In genomic region chr11:65524747-65525658, GRCh38 we compare ENCODE assay signal across 1 cellular context.
TF ChIP-seq lines count a peak whose summit lies in the region.

Gene SCYL1 (plus strand): TSS chr11:65525083. CDS start chr11:65525154, 71 bp downstream.

TF ChIP-seq in HepG2, 621 proteins besides CTCF, POLR2A, EP300 and RAD21 (continued from another document and continues in another):
- TF ChIP-seq AKNA (CRISPR knock-in tag; IDR thresholded peaks at IDR 0.05; ENCODE audit: borderline replicate concordance): no peak
- TF ChIP-seq, protein P1, sequence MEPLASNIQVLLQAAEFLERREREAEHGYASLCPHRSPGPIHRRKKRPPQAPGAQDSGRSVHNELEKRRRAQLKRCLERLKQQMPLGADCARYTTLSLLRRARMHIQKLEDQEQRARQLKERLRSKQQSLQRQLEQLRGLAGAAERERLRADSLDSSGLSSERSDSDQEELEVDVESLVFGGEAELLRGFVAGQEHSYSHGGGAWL (CRISPR knock-in tag; IDR thresholded peaks at IDR 0.05): peak; percentile 78
- peak; percentile 50 for TF ChIP-seq ZNF883 (CRISPR knock-in tag; IDR thresholded peaks at IDR 0.05; ENCODE audit: not compliant biosample characterization)
- TF ChIP-seq IKZF4 (CRISPR knock-in tag; IDR thresholded peaks at IDR 0.05; ENCODE audit: borderline replicate concordance, low read depth, not compliant biosample characterization): peak; percentile 36
- no peak for TF ChIP-seq SNAI1 (CRISPR knock-in tag; IDR thresholded peaks at IDR 0.05; ENCODE audit: borderline replicate concordance)
- no peak for TF ChIP-seq PITX1 (CRISPR knock-in tag; IDR thresholded peaks at IDR 0.05)
- 0 out of 2 replicates have a peak, but pooled peaks have one; percentile 22 for TF ChIP-seq ZNF580 (CRISPR knock-in tag; IDR thresholded peaks at IDR 0.05; ENCODE audit: borderline replicate concordance, low read depth)
- TF ChIP-seq EEA1 (CRISPR knock-in tag; IDR thresholded peaks at IDR 0.05; ENCODE audit: borderline replicate concordance): peak; percentile 46; the same call in 1 of the 2 replicates
- TF ChIP-seq NFKB2 (CRISPR knock-in tag; IDR thresholded peaks at IDR 0.05; ENCODE audit: borderline replicate concordance): peak; percentile 69; the same call in 1 of the 2 replicates
- TF ChIP-seq ZNF782 (CRISPR knock-in tag; IDR thresholded peaks at IDR 0.05; ENCODE audit: borderline replicate concordance): 0 out of 2 replicates have a peak, but pooled peaks have one; percentile 43
- no peak for TF ChIP-seq PHF5A (CRISPR knock-in tag; IDR thresholded peaks at IDR 0.05; ENCODE audit: low read depth, unreplicated experiment)
- TF ChIP-seq, protein P2, sequence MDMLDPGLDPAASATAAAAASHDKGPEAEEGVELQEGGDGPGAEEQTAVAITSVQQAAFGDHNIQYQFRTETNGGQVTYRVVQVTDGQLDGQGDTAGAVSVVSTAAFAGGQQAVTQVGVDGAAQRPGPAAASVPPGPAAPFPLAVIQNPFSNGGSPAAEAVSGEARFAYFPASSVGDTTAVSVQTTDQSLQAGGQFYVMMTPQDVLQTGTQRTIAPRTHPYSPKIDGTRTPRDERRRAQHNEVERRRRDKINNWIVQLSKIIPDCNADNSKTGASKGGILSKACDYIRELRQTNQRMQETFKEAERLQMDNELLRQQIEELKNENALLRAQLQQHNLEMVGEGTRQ (IDR thresholded peaks at IDR 0.05; ENCODE audit: low read depth, low read length): 0 out of 2 replicates have a peak, but pooled peaks have one; percentile 49
- TF ChIP-seq, protein P2 (CRISPR knock-in tag; IDR thresholded peaks at IDR 0.05; ENCODE audit: borderline replicate concordance): peak; percentile 80; the same call in 1 of the 2 replicates
- TF ChIP-seq TOPORS (CRISPR knock-in tag; IDR thresholded peaks at IDR 0.05): 0 out of 2 replicates have a peak, but pooled peaks have one; percentile 46
- peak; percentile 83 for TF ChIP-seq RBFOX2 (IDR thresholded peaks at IDR 0.05; ENCODE audit: low read depth, low read length)
- TF ChIP-seq FOXC1 (CRISPR knock-in tag; IDR thresholded peaks at IDR 0.05; ENCODE audit: borderline replicate concordance): 0 out of 2 replicates have a peak, but pooled peaks have one; percentile 17
- no peak for TF ChIP-seq ZNF670 (CRISPR knock-in tag; IDR thresholded peaks at IDR 0.05; ENCODE audit: borderline replicate concordance)
- TF ChIP-seq TBX3 (IDR thresholded peaks at IDR 0.05; ENCODE audit: borderline replicate concordance): no peak
- peak; percentile 20; the same call in 1 of the 2 replicates for TF ChIP-seq ZNF678 (CRISPR knock-in tag; IDR thresholded peaks at IDR 0.05)
- peak; percentile 89; the same call in 1 of the 2 replicates for TF ChIP-seq YEATS4 (CRISPR knock-in tag; IDR thresholded peaks at IDR 0.05; ENCODE audit: borderline replicate concordance)
- peak; percentile 53 for TF ChIP-seq MXD1 (CRISPR knock-in tag; IDR thresholded peaks at IDR 0.05)
- TF ChIP-seq KDM5A (IDR thresholded peaks at IDR 0.05; ENCODE audit: borderline replicate concordance, low read length): peak; percentile 53; the same call in 1 of the 2 replicates
- TF ChIP-seq MAZ (IDR thresholded peaks at IDR 0.05; ENCODE audit: borderline replicate concordance, low read depth, low read length): no peak
- TF ChIP-seq MAZ (CRISPR knock-in tag; IDR thresholded peaks at IDR 0.05; ENCODE audit: low read depth): 0 out of 2 replicates have a peak, but pooled peaks have one; percentile 62
- TF ChIP-seq ZFP37 (CRISPR knock-in tag; IDR thresholded peaks at IDR 0.05; ENCODE audit: borderline replicate concordance): no peak
- TF ChIP-seq ZNF557 (CRISPR knock-in tag; IDR thresholded peaks at IDR 0.05): no peak
- 0 out of 2 replicates have a peak, but pooled peaks have one; percentile 24 for TF ChIP-seq GATAD1 (CRISPR knock-in tag; IDR thresholded peaks at IDR 0.05)
- no peak for TF ChIP-seq NBN (conservative IDR thresholded peaks at IDR 0.05)
- no peak for TF ChIP-seq ZNF703 (CRISPR knock-in tag; IDR thresholded peaks at IDR 0.05; ENCODE audit: borderline replicate concordance)
- no peak for TF ChIP-seq POGZ (CRISPR knock-in tag; IDR thresholded peaks at IDR 0.05)
- TF ChIP-seq, protein P3, sequence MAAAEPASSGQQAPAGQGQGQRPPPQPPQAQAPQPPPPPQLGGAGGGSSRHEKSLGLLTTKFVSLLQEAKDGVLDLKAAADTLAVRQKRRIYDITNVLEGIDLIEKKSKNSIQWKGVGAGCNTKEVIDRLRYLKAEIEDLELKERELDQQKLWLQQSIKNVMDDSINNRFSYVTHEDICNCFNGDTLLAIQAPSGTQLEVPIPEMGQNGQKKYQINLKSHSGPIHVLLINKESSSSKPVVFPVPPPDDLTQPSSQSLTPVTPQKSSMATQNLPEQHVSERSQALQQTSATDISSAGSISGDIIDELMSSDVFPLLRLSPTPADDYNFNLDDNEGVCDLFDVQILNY (CRISPR knock-in tag; conservative IDR thresholded peaks at IDR 0.05): no peak
- TF ChIP-seq SP2 (CRISPR knock-in tag; IDR thresholded peaks at IDR 0.05): 0 out of 2 replicates have a peak, but pooled peaks have one; percentile 33
- TF ChIP-seq ZNF337 (CRISPR knock-in tag; IDR thresholded peaks at IDR 0.05; ENCODE audit: borderline replicate concordance, low read depth): no peak
- peak; percentile 38; the same call in 1 of the 2 replicates for TF ChIP-seq NR2C2 (CRISPR knock-in tag; IDR thresholded peaks at IDR 0.05; ENCODE audit: borderline replicate concordance)
- peak; percentile 61; the same call in 1 of the 2 replicates for TF ChIP-seq REPIN1 (CRISPR knock-in tag; IDR thresholded peaks at IDR 0.05; ENCODE audit: borderline replicate concordance, low read depth)
- no peak for TF ChIP-seq ZSCAN22 (CRISPR knock-in tag; IDR thresholded peaks at IDR 0.05)
- no peak; the same call in 1 of the 2 replicates for TF ChIP-seq CBFB (CRISPR knock-in tag; IDR thresholded peaks at IDR 0.05)
- peak in 1 of 2 experiments; percentile 58; a peak in 1 of 4 replicates for TF ChIP-seq KLF16 (CRISPR knock-in tag; IDR thresholded peaks at IDR 0.05)
- TF ChIP-seq TSC22D2 (CRISPR knock-in tag; IDR thresholded peaks at IDR 0.05; ENCODE audit: borderline replicate concordance): no peak
- peak; percentile 79 for TF ChIP-seq SP4 (CRISPR knock-in tag; IDR thresholded peaks at IDR 0.05)
- TF ChIP-seq MXD4 (CRISPR knock-in tag; IDR thresholded peaks at IDR 0.05): peak; percentile 65; the same call in 1 of the 2 replicates
- TF ChIP-seq MTF2 (CRISPR knock-in tag; IDR thresholded peaks at IDR 0.05; ENCODE audit: borderline replicate concordance): 0 out of 2 replicates have a peak, but pooled peaks have one; percentile 63
- no peak for TF ChIP-seq ZBTB40 (IDR thresholded peaks at IDR 0.05)
- peak; percentile 44; the same call in 1 of the 2 replicates for TF ChIP-seq ZBTB40 (CRISPR knock-in tag; IDR thresholded peaks at IDR 0.05)
- TF ChIP-seq YY1 (IDR thresholded peaks at IDR 0.05; ENCODE audit: insufficient read depth, insufficient replicate concordance, low read depth, low read length): peak; percentile 32
- no peak for TF ChIP-seq AGO1 (IDR thresholded peaks at IDR 0.05; ENCODE audit: low read depth, low read length, poor library complexity, severe bottlenecking)
- peak; percentile 67; the same call in 1 of the 2 replicates for TF ChIP-seq ARNTL (CRISPR knock-in tag; IDR thresholded peaks at IDR 0.05)
